18 cellular contexts compared by ENCODE assay signal in the genomic region with DNA sequence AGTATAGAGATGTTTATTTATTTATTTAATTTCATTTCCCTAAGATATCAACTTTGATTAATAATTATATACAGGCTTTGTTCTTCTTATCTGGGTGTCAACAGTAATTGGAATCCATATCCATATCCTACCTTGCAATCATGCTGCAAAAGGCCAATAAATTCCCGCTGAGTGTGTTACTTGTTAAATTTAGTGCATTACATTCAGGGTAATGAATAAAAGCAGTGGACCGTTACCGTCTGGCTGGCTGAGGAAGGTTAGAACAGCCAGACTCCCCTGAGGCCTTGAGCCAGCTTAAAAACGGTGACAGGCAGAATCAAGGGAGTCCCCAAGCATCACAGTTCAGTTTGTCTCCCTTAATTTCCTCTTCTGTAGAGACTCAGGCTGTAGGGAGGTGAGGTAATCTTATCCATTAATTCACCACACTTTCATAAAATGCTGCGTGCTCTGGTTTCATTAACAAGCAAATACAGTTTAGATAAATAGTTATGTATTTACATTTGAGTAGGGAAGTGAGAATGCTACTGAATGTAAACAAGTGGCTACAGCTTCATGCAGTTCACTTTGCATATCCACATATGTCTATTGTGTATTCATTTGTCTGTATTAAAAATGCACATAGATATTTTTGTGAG.
DNase-seq lines count a peak whose midpoint lies in the region; ATAC-seq and TF ChIP-seq lines count a peak whose summit lies in the region.
"Had no signal": no experiment of that assay in that cellular context is flagged by ENCODE, and none has a peak within 500 bp of the region (broad histone marks: within the 10 kb centered on the region; RNA-seq: fewer than 3 reads in every experiment).

No MANE protein-coding gene starts in this region.

- no peak for ATAC-seq in HG03196 (IDR thresholded peaks at IDR 0.05; ENCODE audit: unreplicated experiment)
- ATAC-seq: T-helper 17 cell had no signal

- H3K36me3 Mint-ChIP-seq in nephron progenitor cell (ENCODE audit: low read depth), result peaks cover 10% of the 10 kb centered on the region
- H3K36me3 Mint-ChIP-seq: CD4-positive, CD25-positive, alpha-beta regulatory T cell had no signal

- DNase-seq in DMS53 (lab: John Stamatoyannopoulos, UW) (peak; percentile 1), DMS53 treated with DMSO at 0.1 percent for 48 hours (lab: John Stamatoyannopoulos, UW; ENCODE audit: unreplicated experiment) (no peak), NCI-H1105 (lab: John Stamatoyannopoulos, UW) (peak; percentile 43), NCI-H69 (lab: John Stamatoyannopoulos, UW) (peak; percentile 64), nephron progenitor cell (peak; percentile 20), ecto neural progenitor cell (ENCODE audit: low spot score) (no peak)
- DNase-seq in activated CD8-positive, alpha-beta memory T cell treated with anti-CD3 and anti-CD28 coated beads for 24 hours, result no peak
- DNase-seq: activated CD4-positive, CD25-positive, alpha-beta regulatory T cell; activated naive CD4-positive, alpha-beta T cell; CD4-positive, CD25-positive, alpha-beta regulatory T cell; erythroblast; GDM1; H7; occipital lobe; RPMI8226; stimulated activated CD4-positive, alpha-beta T cell treated with anti-CD3 and anti-CD28 coated beads, Interleukin-4, amount 100 ng/mL, for 24 hours; T-helper 17 cell had no signal

- peaks cover 7% of the 10 kb centered on the region for H3K9me3 Mint-ChIP-seq in nephron progenitor cell

- peaks cover 3% of the 10 kb centered on the region for H3K27me3 Mint-ChIP-seq in nephron progenitor cell (ENCODE audit: low read depth, poor library complexity)
- H3K27me3 Mint-ChIP-seq: CD4-positive, CD25-positive, alpha-beta regulatory T cell; T-helper 17 cell had no signal

- no peak for TF ChIP-seq CTCF in nephron progenitor cell (IDR thresholded peaks at IDR 0.05)

- H3K27ac Mint-ChIP-seq in nephron progenitor cell, result no peak overlapping the region
- H3K27ac Mint-ChIP-seq: CD4-positive, CD25-positive, alpha-beta regulatory T cell; T-helper 17 cell had no signal

- peaks cover 10% of the 10 kb centered on the region for H3K4me1 Mint-ChIP-seq in nephron progenitor cell
- H3K4me1 Mint-ChIP-seq: CD4-positive, CD25-positive, alpha-beta regulatory T cell; T-helper 17 cell had no signal

- H3K4me3 Mint-ChIP-seq in nephron progenitor cell, result no peak overlapping the region
- H3K4me3 Mint-ChIP-seq: CD4-positive, CD25-positive, alpha-beta regulatory T cell; T-helper 17 cell had no signal

Comparison
In these comparisons a context has a peak if more than half of its experiments do, and no peak if none do; other contexts are left out.
1. DNase-seq: peak in DMS53 (single experiment), NCI-H1105 (single experiment), NCI-H69 (single experiment) and nephron progenitor cell (single experiment); none in DMS53 treated with DMSO at 0.1 percent for 48 hours (single experiment), ecto neural progenitor cell (single experiment) and activated CD8-positive, alpha-beta memory T cell treated with anti-CD3 and anti-CD28 coated beads for 24 hours (single experiment).